ENCODE assay signal across 8 cellular contexts in genomic region chr12:120583478-120584030, GRCh38. TPM values are rescaled to one million over a fixed set of nuclear protein-coding genes. Genes with fewer than 3 reads are reported as not detected.
DNase-seq lines count a peak whose midpoint lies in the region; ATAC-seq, FAIRE-seq and TF ChIP-seq lines count a peak whose summit lies in the region.

No MANE protein-coding gene starts in this region.

- no peak for FAIRE-seq in RCC 7860 (lab: Jason Lieb, UNC)

- no peak overlapping the region for H3K4me3 ChIP-seq in fibroblast of pulmonary artery (replicated peaks; ENCODE audit: low read depth, low read length)
- H3K4me3 ChIP-seq in neural progenitor cell: no peak overlapping the region

- peaks cover 36% of the 10 kb centered on the region for H3K4me1 Mint-ChIP-seq in activated T-helper 1 cell treated with anti-CD3 and anti-CD28 coated beads, Interleukin-12 subunit alpha, Interleukin-12 subunit beta, Interleukin-2, Interleukin-4 antibody, amounts not matched to agents 30 ng/mL and 10 ng/mL and 1 ng/mL, durations not matched to agents 14 hours and 24 hours and 36 hours (ENCODE audit: low read depth)
- peaks cover 38% of the 10 kb centered on the region for H3K4me1 Mint-ChIP-seq in neural progenitor cell
- peaks cover 50% of the 10 kb centered on the region for H3K4me1 Mint-ChIP-seq in stimulated activated naive CD8-positive, alpha-beta T cell treated with anti-CD3 and anti-CD28 coated beads, Interleukin-15, amount 100 ng/mL, for 72 hours

- peak overlapping the region; percentile 62 for H3K4me2 ChIP-seq in neural progenitor cell

- H3K4me1 ChIP-seq in neural progenitor cell: peaks cover 18% of the 10 kb centered on the region

- H3K27ac ChIP-seq in neural progenitor cell: no peak overlapping the region

- H3K9ac ChIP-seq in neural progenitor cell: no peak overlapping the region

- intact Hi-C loops in activated T-helper 1 cell treated with anti-CD3 and anti-CD28 coated beads, Interleukin-12 subunit alpha, Interleukin-12 subunit beta, Interleukin-2, Interleukin-4 antibody, amounts not matched to agents 30 ng/mL and 10 ng/mL and 1 ng/mL, durations not matched to agents 14 hours and 24 hours and 36 hours (cut with micrococcal nuclease): loop anchor here (1.0 to 5.0 kb wide), 9 partner anchors 57 to 714 kb away; partner anchors contain the start of genes ACADS, C12orf43, CABP1 and CAMKK2

- no peaks in the 10 kb centered on the region for H3K9me3 Mint-ChIP-seq in activated T-helper 1 cell treated with anti-CD3 and anti-CD28 coated beads, Interleukin-12 subunit alpha, Interleukin-12 subunit beta, Interleukin-2, Interleukin-4 antibody, amounts not matched to agents 30 ng/mL and 10 ng/mL and 1 ng/mL, durations not matched to agents 14 hours and 24 hours and 36 hours
- no peaks in the 10 kb centered on the region for H3K9me3 Mint-ChIP-seq in neural progenitor cell
- no peaks in the 10 kb centered on the region for H3K9me3 Mint-ChIP-seq in stimulated activated naive CD8-positive, alpha-beta T cell treated with anti-CD3 and anti-CD28 coated beads, Interleukin-15, amount 100 ng/mL, for 72 hours

- peak; percentile 81 for DNase-seq in D341Med (ENCODE audit: low spot score)
- peak; percentile 55 for DNase-seq in KG1 (lab: John Stamatoyannopoulos, UW)
- peak; percentile 34 for DNase-seq in RCC 7860 (ENCODE audit: low spot score)
- DNase-seq in activated T-helper 1 cell treated with anti-CD3 and anti-CD28 coated beads, Interleukin-12 subunit alpha, Interleukin-12 subunit beta, Interleukin-2, Interleukin-4 antibody, amounts not matched to agents 30 ng/mL and 10 ng/mL and 1 ng/mL, durations not matched to agents 14 hours and 24 hours and 36 hours (ENCODE audit: low spot score): peak; percentile 68
- peak; percentile 73 for DNase-seq in fibroblast of pulmonary artery (ENCODE audit: low read depth)
- peak; percentile 85 for DNase-seq in neural progenitor cell (ENCODE audit: low spot score)
- DNase-seq in stimulated activated naive CD8-positive, alpha-beta T cell treated with anti-CD3 and anti-CD28 coated beads, Interleukin-15, amount 100 ng/mL, for 72 hours: peak; percentile 76 to 84

- H3K36me3 Mint-ChIP-seq in activated T-helper 1 cell treated with anti-CD3 and anti-CD28 coated beads, Interleukin-12 subunit alpha, Interleukin-12 subunit beta, Interleukin-2, Interleukin-4 antibody, amounts not matched to agents 30 ng/mL and 10 ng/mL and 1 ng/mL, durations not matched to agents 14 hours and 24 hours and 36 hours (ENCODE audit: low read depth): peaks cover 9% of the 10 kb centered on the region
- peaks cover 6% of the 10 kb centered on the region for H3K36me3 Mint-ChIP-seq in neural progenitor cell

- peaks cover 17% of the 10 kb centered on the region for H3K79me2 ChIP-seq in neural progenitor cell (ENCODE audit: low read depth)

- H4K20me1 ChIP-seq in neural progenitor cell (ENCODE audit: low read depth): peaks cover 5% of the 10 kb centered on the region

- no peaks in the 10 kb centered on the region for H3K36me3 ChIP-seq in neural progenitor cell

- H3K4me3 Mint-ChIP-seq in activated T-helper 1 cell treated with anti-CD3 and anti-CD28 coated beads, Interleukin-12 subunit alpha, Interleukin-12 subunit beta, Interleukin-2, Interleukin-4 antibody, amounts not matched to agents 30 ng/mL and 10 ng/mL and 1 ng/mL, durations not matched to agents 14 hours and 24 hours and 36 hours: peak overlapping the region; percentile 70
- peak overlapping the region; percentile 69 for H3K4me3 Mint-ChIP-seq in neural progenitor cell
- peak overlapping the region; percentile 72 to 82 for H3K4me3 Mint-ChIP-seq in stimulated activated naive CD8-positive, alpha-beta T cell treated with anti-CD3 and anti-CD28 coated beads, Interleukin-15, amount 100 ng/mL, for 72 hours

- no peak overlapping the region for H2AFZ ChIP-seq in neural progenitor cell (replicated peaks)

- peaks cover 42% of the 10 kb centered on the region for H3F3A ChIP-seq in neural progenitor cell (ENCODE audit: low read depth)

- peaks cover 24% of the 10 kb centered on the region for H3K27me3 Mint-ChIP-seq in activated T-helper 1 cell treated with anti-CD3 and anti-CD28 coated beads, Interleukin-12 subunit alpha, Interleukin-12 subunit beta, Interleukin-2, Interleukin-4 antibody, amounts not matched to agents 30 ng/mL and 10 ng/mL and 1 ng/mL, durations not matched to agents 14 hours and 24 hours and 36 hours (ENCODE audit: insufficient read depth)
- peaks cover 31% of the 10 kb centered on the region for H3K27me3 Mint-ChIP-seq in neural progenitor cell (ENCODE audit: insufficient read depth, low read depth)
- H3K27me3 Mint-ChIP-seq in stimulated activated naive CD8-positive, alpha-beta T cell treated with anti-CD3 and anti-CD28 coated beads, Interleukin-15, amount 100 ng/mL, for 72 hours: peaks cover 27% of the 10 kb centered on the region

- peak overlapping the region; percentile 9 for H3K27ac Mint-ChIP-seq in activated T-helper 1 cell treated with anti-CD3 and anti-CD28 coated beads, Interleukin-12 subunit alpha, Interleukin-12 subunit beta, Interleukin-2, Interleukin-4 antibody, amounts not matched to agents 30 ng/mL and 10 ng/mL and 1 ng/mL, durations not matched to agents 14 hours and 24 hours and 36 hours
- H3K27ac Mint-ChIP-seq in neural progenitor cell: no peak overlapping the region
- peak overlapping the region; percentile 49 to 60 for H3K27ac Mint-ChIP-seq in stimulated activated naive CD8-positive, alpha-beta T cell treated with anti-CD3 and anti-CD28 coated beads, Interleukin-15, amount 100 ng/mL, for 72 hours

- TF ChIP-seq POLR2A in GM18505 (IDR thresholded peaks at IDR 0.05; ENCODE audit: borderline replicate concordance, extremely low read depth, insufficient read depth, insufficient read length): no peak

- ATAC-seq in stimulated activated naive CD8-positive, alpha-beta T cell treated with anti-CD3 and anti-CD28 coated beads, Interleukin-15, amount 100 ng/mL, for 72 hours: no peak
- ATAC-seq in GM18505 (IDR thresholded peaks at IDR 0.05; ENCODE audit: unreplicated experiment): no peak

- no peaks in the 10 kb centered on the region for H3K9me3 ChIP-seq in neural progenitor cell (ENCODE audit: low read depth)

- peaks cover 27% of the 10 kb centered on the region for H3K27me3 ChIP-seq in neural progenitor cell

- peak; percentile 88 for TF ChIP-seq CTCF in fibroblast of pulmonary artery (IDR thresholded peaks at IDR 0.05; ENCODE audit: low read length, missing control alignments)
- TF ChIP-seq CTCF in neural progenitor cell (IDR thresholded peaks at IDR 0.05): peak; percentile 88

RNA-seq across cellular contexts. Expression of gene POP5, which starts 2.4 kb away (rescaled TPM):
- total RNA-seq in activated T-helper 1 cell treated with anti-CD3 and anti-CD28 coated beads, Interleukin-12 subunit alpha, Interleukin-12 subunit beta, Interleukin-2, Interleukin-4 antibody, amounts not matched to agents 30 ng/mL and 10 ng/mL and 1 ng/mL, durations not matched to agents 14 hours and 24 hours and 36 hours: 83.3 and 85.0 TPM in 2 replicates
- total RNA-seq in neural progenitor cell (ENCODE audit: low replicate concordance): 42.7 and 43.7 TPM in 2 replicates

RNA-seq across cellular contexts. Expression of gene RNF10, which starts 49.4 kb away (rescaled TPM):
- total RNA-seq in activated T-helper 1 cell treated with anti-CD3 and anti-CD28 coated beads, Interleukin-12 subunit alpha, Interleukin-12 subunit beta, Interleukin-2, Interleukin-4 antibody, amounts not matched to agents 30 ng/mL and 10 ng/mL and 1 ng/mL, durations not matched to agents 14 hours and 24 hours and 36 hours: 170 and 181 TPM in 2 replicates
- 75.9 and 131 TPM in 2 replicates for total RNA-seq in neural progenitor cell (ENCODE audit: low replicate concordance)

RNA-seq across cellular contexts. Expression of gene COQ5, which starts 54.6 kb away (rescaled TPM):
- 27.8 and 29.8 TPM in 2 replicates for total RNA-seq in activated T-helper 1 cell treated with anti-CD3 and anti-CD28 coated beads, Interleukin-12 subunit alpha, Interleukin-12 subunit beta, Interleukin-2, Interleukin-4 antibody, amounts not matched to agents 30 ng/mL and 10 ng/mL and 1 ng/mL, durations not matched to agents 14 hours and 24 hours and 36 hours
- total RNA-seq in neural progenitor cell (ENCODE audit: low replicate concordance): 66.7 and 72.7 TPM in 2 replicates

RNA-seq across cellular contexts. Expression of gene CABP1, which starts 56.9 kb away (rescaled TPM):
- not detected in 2 replicates for total RNA-seq in activated T-helper 1 cell treated with anti-CD3 and anti-CD28 coated beads, Interleukin-12 subunit alpha, Interleukin-12 subunit beta, Interleukin-2, Interleukin-4 antibody, amounts not matched to agents 30 ng/mL and 10 ng/mL and 1 ng/mL, durations not matched to agents 14 hours and 24 hours and 36 hours
- 0.47 and 1.6 TPM in 2 replicates for total RNA-seq in neural progenitor cell (ENCODE audit: low replicate concordance)

Comparison
In these comparisons a context has a peak if more than half of its experiments do, and no peak if none do; other contexts are left out.
1. DNase-seq: peak in every context shown above with its lines; median percentile 85 in neural progenitor cell; 81 in D341Med; 80 in stimulated activated naive CD8-positive, alpha-beta T cell treated with anti-CD3 and anti-CD28 coated beads, Interleukin-15, amount 100 ng/mL, for 72 hours; 73 in fibroblast of pulmonary artery; 68 in activated T-helper 1 cell treated with anti-CD3 and anti-CD28 coated beads, Interleukin-12 subunit alpha, Interleukin-12 subunit beta, Interleukin-2, Interleukin-4 antibody, amounts not matched to agents 30 ng/mL and 10 ng/mL and 1 ng/mL, durations not matched to agents 14 hours and 24 hours and 36 hours; 55 in KG1; 34 in RCC 7860.